1 cellular context compared by ENCODE assay signal in the genomic region with DNA sequence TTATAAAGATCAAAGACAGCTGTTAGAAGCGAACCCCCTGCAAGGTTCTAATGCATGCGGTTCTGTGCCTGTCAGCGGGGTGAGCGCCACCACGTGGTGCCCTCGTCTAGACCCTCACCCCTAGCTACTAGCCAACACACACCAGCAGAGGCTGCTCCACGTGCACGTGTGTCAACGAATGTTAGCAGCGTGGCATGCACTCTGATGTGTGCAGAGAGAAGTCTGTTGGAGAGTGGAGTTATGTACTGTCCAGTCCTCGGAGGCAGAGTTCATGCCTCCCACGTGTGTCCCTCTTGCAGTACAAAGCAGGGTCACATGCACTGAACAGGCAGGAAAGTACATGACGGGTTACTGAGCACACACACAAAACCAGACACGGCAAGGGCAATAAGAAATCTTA.
TF ChIP-seq lines count a peak whose summit lies in the region.

No MANE protein-coding gene starts in this region.

TF ChIP-seq in GM23338, 12 proteins besides CTCF, POLR2A, EP300 and RAD21 (continued from another document):
- TF ChIP-seq, protein P1, sequence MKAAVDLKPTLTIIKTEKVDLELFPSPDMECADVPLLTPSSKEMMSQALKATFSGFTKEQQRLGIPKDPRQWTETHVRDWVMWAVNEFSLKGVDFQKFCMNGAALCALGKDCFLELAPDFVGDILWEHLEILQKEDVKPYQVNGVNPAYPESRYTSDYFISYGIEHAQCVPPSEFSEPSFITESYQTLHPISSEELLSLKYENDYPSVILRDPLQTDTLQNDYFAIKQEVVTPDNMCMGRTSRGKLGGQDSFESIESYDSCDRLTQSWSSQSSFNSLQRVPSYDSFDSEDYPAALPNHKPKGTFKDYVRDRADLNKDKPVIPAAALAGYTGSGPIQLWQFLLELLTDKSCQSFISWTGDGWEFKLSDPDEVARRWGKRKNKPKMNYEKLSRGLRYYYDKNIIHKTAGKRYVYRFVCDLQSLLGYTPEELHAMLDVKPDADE (IDR thresholded peaks at IDR 0.05) = no peak
- TF ChIP-seq ZNF114 (CRISPR knock-in tag; IDR thresholded peaks at IDR 0.05) (no peak), CREB1 (CRISPR knock-in tag; IDR thresholded peaks at IDR 0.05; ENCODE audit: low read depth) (no peak), REST (IDR thresholded peaks at IDR 0.05; ENCODE audit: unreplicated experiment) (no peak), NANOG (IDR thresholded peaks at IDR 0.05; ENCODE audit: borderline replicate concordance) (no peak)
